In genomic region chr17:57691939-57692338, GRCh38 we compare ENCODE assay signal across 2 cellular contexts.
TF ChIP-seq lines count a peak whose summit lies in the region.

No MANE protein-coding gene starts in this region.

TF ChIP-seq in HepG2, 621 proteins besides CTCF, POLR2A, EP300 and RAD21:
- no peak for TF ChIP-seq ZMYM3 (CRISPR knock-in tag; IDR thresholded peaks at IDR 0.05)
- TF ChIP-seq MAFK (conservative IDR thresholded peaks at IDR 0.05 in 1 of 2, IDR thresholded peaks at IDR 0.05 in 1 of 2; ENCODE audit: low read length in 2 of 2), result peak; percentile 78 to 79
- TF ChIP-seq MAFF (IDR thresholded peaks at IDR 0.05; ENCODE audit: low read depth, low read length), result peak; percentile 78

TF ChIP-seq in IMR-90, 13 proteins besides CTCF, POLR2A, EP300 and RAD21:
- TF ChIP-seq MAFK (IDR thresholded peaks at IDR 0.05; ENCODE audit: low read depth, low read length) (peak; percentile 63), SMC3 (IDR thresholded peaks at IDR 0.05; ENCODE audit: low read depth, low read length) (no peak)
TF ChIP-seq in IMR-90: peak in this region for 1.
